Comparison of ENCODE assay signal across 9 cellular contexts in the genomic region with DNA sequence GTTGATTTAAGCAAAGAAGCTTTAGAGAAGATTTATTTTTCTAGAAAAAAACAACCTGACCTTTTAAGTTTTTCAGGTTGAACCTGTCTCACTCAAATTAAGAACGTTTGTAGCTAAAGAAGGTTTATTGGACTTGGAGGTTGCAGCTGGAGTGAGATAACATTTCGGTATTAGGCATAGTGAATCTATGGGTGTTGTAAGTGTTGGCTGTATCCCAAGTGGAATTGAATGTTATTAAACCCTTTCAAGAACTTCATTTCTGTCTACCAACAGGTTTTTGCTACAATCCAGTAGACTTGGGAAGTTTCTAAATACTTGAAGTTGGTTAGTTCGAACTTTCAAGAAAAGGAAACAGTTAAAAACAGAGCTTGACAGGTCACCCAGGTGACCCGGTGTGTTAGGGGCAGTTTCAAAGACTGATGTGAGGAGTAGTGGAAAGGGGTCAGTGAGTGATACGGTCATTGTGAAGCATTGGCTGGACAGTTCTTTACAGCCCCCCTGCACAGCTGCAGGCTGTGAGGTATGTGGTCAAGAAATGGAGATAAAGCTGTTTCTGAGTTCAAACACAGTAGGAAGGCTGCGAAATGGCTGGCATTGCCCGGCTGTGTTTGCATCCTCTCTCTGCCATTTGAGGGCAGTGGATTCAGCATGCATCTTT. TPM values are rescaled to one million over a fixed set of nuclear protein-coding genes. Genes with fewer than 3 reads are reported as not detected.
DNase-seq lines count a peak whose midpoint lies in the region; ATAC-seq, FAIRE-seq and TF ChIP-seq lines count a peak whose summit lies in the region.
"Had no signal": no experiment of that assay in that cellular context is flagged by ENCODE, and none has a peak within 500 bp of the region (broad histone marks: within the 10 kb centered on the region; RNA-seq: fewer than 3 reads in every experiment).

No MANE protein-coding gene starts in this region.

- no peak for TF ChIP-seq POLR2A in A549 (IDR thresholded peaks at IDR 0.05; ENCODE audit: low read length)

- peaks cover 22% of the 10 kb centered on the region for H3K4me1 Mint-ChIP-seq in activated naive CD8-positive, alpha-beta T cell treated with anti-CD3 and anti-CD28 coated beads, Interleukin-2, amount 10 ng/mL, durations not matched to agents 7 days and 5 days
- H3K4me1 Mint-ChIP-seq in memory B cell = peaks cover 18% of the 10 kb centered on the region

- TF ChIP-seq EP300 in A549 (IDR thresholded peaks at IDR 0.05) = no peak

- peak overlapping the region; percentile 73 for H3K4me3 ChIP-seq in A549

- POLR2A ChIA-PET in A549 (lab: Yijun Ruan, JAX) = interaction anchor here (0.6 to 4.6 kb wide), 2 partner anchors 34 to 131 kb away, joined by 3 to 154 read pairs; a partner anchor contains a TSS
- POLR2A ChIA-PET in activated naive CD8-positive, alpha-beta T cell treated with anti-CD3 and anti-CD28 coated beads, Interleukin-2, amount 10 ng/mL, durations not matched to agents 7 days and 5 days (lab: Charles Lee) = interaction anchor here (0.6 to 8.0 kb wide), 11 partner anchors 10 to 853 kb away, joined by 4 to 450 read pairs (median 5); a partner anchor contains a TSS
- POLR2A ChIA-PET in HEK293T (lab: Yijun Ruan, JAX) = interaction anchor here (0.6 to 5.4 kb wide), 8 partner anchors 11 to 180 kb away, joined by 3 to 128 read pairs (median 4); a partner anchor contains a TSS

- H3K27ac Mint-ChIP-seq in activated naive CD8-positive, alpha-beta T cell treated with anti-CD3 and anti-CD28 coated beads, Interleukin-2, amount 10 ng/mL, durations not matched to agents 7 days and 5 days = peak overlapping the region; percentile 100
- H3K27ac Mint-ChIP-seq in memory B cell = peak overlapping the region; percentile 6

- ATAC-seq in A549 = no peak
- ATAC-seq in activated naive CD8-positive, alpha-beta T cell treated with anti-CD3 and anti-CD28 coated beads, Interleukin-2, amount 10 ng/mL, durations not matched to agents 7 days and 5 days (ENCODE audit: low read depth) = no peak
- no peak for ATAC-seq in memory B cell (ENCODE audit: low read depth)
- no peak for ATAC-seq in GM19395 (IDR thresholded peaks at IDR 0.05; ENCODE audit: unreplicated experiment)

- no peak for TF ChIP-seq CTCF in A549 (IDR thresholded peaks at IDR 0.05)
- TF ChIP-seq CTCF in GM13976 (IDR thresholded peaks at IDR 0.05; ENCODE audit: borderline replicate concordance, control extremely low read depth, extremely low read depth, insufficient read depth, missing control alignments) = no peak

- in situ Hi-C loops in GM13976 (cut with MboI; ENCODE audit: low sequenced_read_pairs, unreplicated experiment) = no loop called here

- no peaks in the 10 kb centered on the region for H3K9me3 ChIP-seq in A549

- peak overlapping the region; percentile 67 for H3K4me2 ChIP-seq in A549

- peaks cover 18% of the 10 kb centered on the region for H3K4me1 ChIP-seq in A549

- CTCF ChIA-PET in A549 (lab: Yijun Ruan, JAX) = interaction anchor here (1.0 to 1.9 kb wide), 4 partner anchors 22 to 184 kb away, joined by 3 to 6 read pairs (median 4); a partner anchor contains a TSS
- CTCF ChIA-PET in HEK293T (lab: Yijun Ruan, JAX) = interaction anchor here (0.6 to 0.7 kb wide), 3 partner anchors 30 to 1049 kb away, joined by 3 read pairs; no protein-coding TSS in a partner anchor

- H3K27me3 Mint-ChIP-seq in activated naive CD8-positive, alpha-beta T cell treated with anti-CD3 and anti-CD28 coated beads, Interleukin-2, amount 10 ng/mL, durations not matched to agents 7 days and 5 days = no peaks in the 10 kb centered on the region
- H3K27me3 Mint-ChIP-seq in memory B cell = no peaks in the 10 kb centered on the region

- 71% methylated on average over 7 of the region's 7 CpGs for WGBS in A549 (ENCODE audit: missing lambda C conversion rate)

- H3K27ac ChIP-seq in A549 = peak overlapping the region; percentile 94 to 98; a peak in 5 of 6 replicates

- peaks cover 20% of the 10 kb centered on the region for H3K36me3 Mint-ChIP-seq in activated naive CD8-positive, alpha-beta T cell treated with anti-CD3 and anti-CD28 coated beads, Interleukin-2, amount 10 ng/mL, durations not matched to agents 7 days and 5 days
- peaks cover 11% of the 10 kb centered on the region for H3K36me3 Mint-ChIP-seq in memory B cell

- H3K4me3 Mint-ChIP-seq in activated naive CD8-positive, alpha-beta T cell treated with anti-CD3 and anti-CD28 coated beads, Interleukin-2, amount 10 ng/mL, durations not matched to agents 7 days and 5 days = peak overlapping the region; percentile 100
- H3K4me3 Mint-ChIP-seq in memory B cell = peak overlapping the region; percentile 100

- no peak for DNase-seq in A549 (ENCODE audit: low read depth in 1 of 2, low spot score in 1 of 2)
- peak; percentile 4 for DNase-seq in GM13976 (ENCODE audit: low spot score)
- no peak for DNase-seq in activated naive CD8-positive, alpha-beta T cell treated with anti-CD3 and anti-CD28 coated beads, Interleukin-2, amount 10 ng/mL, durations not matched to agents 7 days and 5 days
- no peak for DNase-seq in memory B cell (ENCODE audit: low spot score in 2 of 2)
- DNase-seq in OCI-M2 (lab: John Stamatoyannopoulos, UW; ENCODE audit: unreplicated experiment) = no peak
- DNase-seq in superior temporal gyrus (ENCODE audit: extremely low spot score) = no peak
- DNase-seq in HEK293T (ENCODE audit: extremely low spot score) = no peak
- DNase-seq: EL had no signal

- no peak for TF ChIP-seq RAD21 in A549 (conservative IDR thresholded peaks at IDR 0.05 in 1 of 2, IDR thresholded peaks at IDR 0.05 in 1 of 2)

- no peak for FAIRE-seq in A549 (lab: Jason Lieb, UNC)

- H3K9me3 Mint-ChIP-seq in activated naive CD8-positive, alpha-beta T cell treated with anti-CD3 and anti-CD28 coated beads, Interleukin-2, amount 10 ng/mL, durations not matched to agents 7 days and 5 days = peaks cover 1% of the 10 kb centered on the region
- H3K9me3 Mint-ChIP-seq in memory B cell = no peaks in the 10 kb centered on the region

TF ChIP-seq in A549, 52 proteins besides CTCF, POLR2A, EP300 and RAD21 (continues in another document):
- TF ChIP-seq TP53 (CRISPR knock-in tag; IDR thresholded peaks at IDR 0.05) (no peak), RARB (CRISPR knock-in tag; IDR thresholded peaks at IDR 0.05) (no peak), CBX2 (IDR thresholded peaks at IDR 0.05; ENCODE audit: borderline replicate concordance, low read depth) (no peak), FOXS1 (CRISPR knock-in tag; IDR thresholded peaks at IDR 0.05) (no peak), EHF (CRISPR knock-in tag; IDR thresholded peaks at IDR 0.05) (no peak), MYC (IDR thresholded peaks at IDR 0.05; ENCODE audit: borderline replicate concordance, low read length) (no peak)
- TF ChIP-seq, protein P1, sequence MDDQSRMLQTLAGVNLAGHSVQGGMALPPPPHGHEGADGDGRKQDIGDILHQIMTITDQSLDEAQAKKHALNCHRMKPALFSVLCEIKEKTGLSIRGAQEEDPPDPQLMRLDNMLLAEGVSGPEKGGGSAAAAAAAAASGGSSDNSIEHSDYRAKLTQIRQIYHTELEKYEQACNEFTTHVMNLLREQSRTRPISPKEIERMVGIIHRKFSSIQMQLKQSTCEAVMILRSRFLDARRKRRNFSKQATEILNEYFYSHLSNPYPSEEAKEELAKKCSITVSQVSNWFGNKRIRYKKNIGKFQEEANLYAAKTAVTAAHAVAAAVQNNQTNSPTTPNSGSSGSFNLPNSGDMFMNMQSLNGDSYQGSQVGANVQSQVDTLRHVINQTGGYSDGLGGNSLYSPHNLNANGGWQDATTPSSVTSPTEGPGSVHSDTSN (IDR thresholded peaks at IDR 0.05) = no peak

TF ChIP-seq in HEK293T, 16 proteins besides CTCF, POLR2A, EP300 and RAD21:
- no peak for TF ChIP-seq ELF4 (IDR thresholded peaks at IDR 0.05)
- TF ChIP-seq TARDBP (IDR thresholded peaks at IDR 0.05) = no peak

RNA-seq across cellular contexts. Expression of a gene that starts 2.5 kb away (rescaled TPM):
- polyA plus RNA-seq in A549 (2011; rRNA removed) (10.2 and 10.3 TPM in 2 replicates), A549 (2017; fragmentation: RNase III; extraction: RNeasy Plus Mini Kit Qiagen cat#74134 plus additional on column Dnase treatment) (12.3 to 13.3 TPM (median 12.4 TPM) in 3 replicates)
- 10.3 and 12.8 TPM in 2 replicates for polyA plus RNA-seq in A549 (2012; cell fraction: cytosol; rRNA removed)
- polyA plus RNA-seq in A549 (2012; cell fraction: nucleus; rRNA removed) = 11.8 and 12.4 TPM in 2 replicates
- 8.1 and 8.3 TPM in 2 replicates for polyA minus RNA-seq in A549 (2011; rRNA and poly(A)+ RNA removed)
- 10 to 100 TPM; 48.6 to 50.4 TPM for total RNA-seq in activated naive CD8-positive, alpha-beta T cell treated with anti-CD3 and anti-CD28 coated beads, Interleukin-2, amount 10 ng/mL, durations not matched to agents 7 days and 5 days

RNA-seq across cellular contexts. Expression of a gene that starts 26.0 kb away (rescaled TPM):
- polyA plus RNA-seq in A549 (2011; rRNA removed) (not detected in 2 replicates), A549 (2017; fragmentation: RNase III; extraction: RNeasy Plus Mini Kit Qiagen cat#74134 plus additional on column Dnase treatment) (not detected in 3 replicates)
- not detected in 2 replicates for polyA plus RNA-seq in A549 (2012; cell fraction: cytosol; rRNA removed)
- not detected in 2 replicates for polyA plus RNA-seq in A549 (2012; cell fraction: nucleus; rRNA removed)
- not detected in 2 replicates for polyA minus RNA-seq in A549 (2011; rRNA and poly(A)+ RNA removed)
- under 1 TPM; 0.08 to 0.09 TPM for total RNA-seq in activated naive CD8-positive, alpha-beta T cell treated with anti-CD3 and anti-CD28 coated beads, Interleukin-2, amount 10 ng/mL, durations not matched to agents 7 days and 5 days

RNA-seq across cellular contexts. Expression of a gene that starts 33.5 kb away (rescaled TPM):
- polyA plus RNA-seq in A549 (2011; rRNA removed) (8.6 and 9.0 TPM in 2 replicates), A549 (2017; fragmentation: RNase III; extraction: RNeasy Plus Mini Kit Qiagen cat#74134 plus additional on column Dnase treatment) (2.9 to 3.5 TPM (median 3.3 TPM) in 3 replicates)
- polyA plus RNA-seq in A549 (2012; cell fraction: cytosol; rRNA removed) = 2.7 and 3.5 TPM in 2 replicates
- polyA plus RNA-seq in A549 (2012; cell fraction: nucleus; rRNA removed) = 2.6 and 2.9 TPM in 2 replicates
- 11.6 and 15.3 TPM in 2 replicates for polyA minus RNA-seq in A549 (2011; rRNA and poly(A)+ RNA removed)
- total RNA-seq in activated naive CD8-positive, alpha-beta T cell treated with anti-CD3 and anti-CD28 coated beads, Interleukin-2, amount 10 ng/mL, durations not matched to agents 7 days and 5 days = 10 to 100 TPM; 28.3 to 29.6 TPM
